ENCODE assay signal across 2 cellular contexts in genomic region chr2:11877764-11878163, GRCh38.
A peak's percentile ranks its signal among the peaks of the same experiment; 100 is the strongest.
TF ChIP-seq lines count a peak whose summit lies in the region.

No MANE protein-coding gene starts in this region.

TF ChIP-seq in A549, 52 proteins besides CTCF, POLR2A, EP300 and RAD21:
- TF ChIP-seq SMC3 (IDR thresholded peaks at IDR 0.05) (no peak), SREBF2 (IDR thresholded peaks at IDR 0.05) (no peak), ZFP36 (IDR thresholded peaks at IDR 0.05; ENCODE audit: borderline replicate concordance, partially characterized antibody) (no peak), FOXS1 (CRISPR knock-in tag; IDR thresholded peaks at IDR 0.05) (no peak), HOXB13 (CRISPR knock-in tag; IDR thresholded peaks at IDR 0.05; ENCODE audit: low read depth) (no peak), MAFK (IDR thresholded peaks at IDR 0.05; ENCODE audit: partially characterized antibody) (peak; percentile 66), HDAC2 (IDR thresholded peaks at IDR 0.05) (no peak), ZNF302 (CRISPR knock-in tag; IDR thresholded peaks at IDR 0.05) (no peak)

TF ChIP-seq in K562, 482 proteins besides CTCF, POLR2A, EP300 and RAD21:
- TF ChIP-seq ZBTB43 (CRISPR knock-in tag; IDR thresholded peaks at IDR 0.05), result no peak
- no peak for TF ChIP-seq BACH1 (tag; IDR thresholded peaks at IDR 0.05)
- no peak for TF ChIP-seq NUFIP1 (IDR thresholded peaks at IDR 0.05; ENCODE audit: partially characterized antibody)
- no peak for TF ChIP-seq ZNF518B (CRISPR knock-in tag; IDR thresholded peaks at IDR 0.05)
- TF ChIP-seq NCOA2 (IDR thresholded peaks at IDR 0.05; ENCODE audit: partially characterized antibody in 2 of 2), result no peak
- no peak for TF ChIP-seq CEBPB (tag; IDR thresholded peaks at IDR 0.05)
- TF ChIP-seq NFRKB (IDR thresholded peaks at IDR 0.05; ENCODE audit: low read depth), result no peak
- peak; percentile 53 for TF ChIP-seq C11orf30 (IDR thresholded peaks at IDR 0.05; ENCODE audit: low read depth)
- TF ChIP-seq CREM (IDR thresholded peaks at IDR 0.05; ENCODE audit: low read depth), result no peak
- TF ChIP-seq MAFK (IDR thresholded peaks at IDR 0.05; ENCODE audit: low read length), result peak; percentile 49; the same call in 1 of the 2 replicates
- TF ChIP-seq SP2 (IDR thresholded peaks at IDR 0.05; ENCODE audit: extremely low read depth, low read depth, low read length, poor library complexity, severe bottlenecking), result no peak
- TF ChIP-seq POLR3G (IDR thresholded peaks at IDR 0.05; ENCODE audit: extremely low read depth, insufficient read length, insufficient replicate concordance), result no peak
- no peak for TF ChIP-seq GABPA (tag; conservative IDR thresholded peaks at IDR 0.05; ENCODE audit: low read depth)
- TF ChIP-seq GMEB1 (CRISPR knock-in tag; IDR thresholded peaks at IDR 0.05), result no peak
- TF ChIP-seq MAFG (tag; conservative IDR thresholded peaks at IDR 0.05), result peak; percentile 47; the same call in 1 of the 2 replicates
- no peak for TF ChIP-seq ILF3 (IDR thresholded peaks at IDR 0.05; ENCODE audit: borderline replicate concordance)
- TF ChIP-seq ARID3A (IDR thresholded peaks at IDR 0.05; ENCODE audit: borderline replicate concordance, low read depth, low read length), result no peak
- TF ChIP-seq CSDE1 (IDR thresholded peaks at IDR 0.05), result no peak
- TF ChIP-seq SMARCA4 (IDR thresholded peaks at IDR 0.05), result no peak
- no peak for TF ChIP-seq HCFC1 (IDR thresholded peaks at IDR 0.05; ENCODE audit: low read depth, low read length)
- TF ChIP-seq REST (CRISPR knock-in tag; IDR thresholded peaks at IDR 0.05; ENCODE audit: low read depth), result no peak
- TF ChIP-seq ETV1 (tag; conservative IDR thresholded peaks at IDR 0.05; ENCODE audit: low read depth), result no peak
- no peak for TF ChIP-seq HOXB6 (CRISPR knock-in tag; IDR thresholded peaks at IDR 0.05; ENCODE audit: borderline replicate concordance)
- no peak for TF ChIP-seq PHF21A (IDR thresholded peaks at IDR 0.05; ENCODE audit: borderline replicate concordance, low read depth)
- no peak for TF ChIP-seq BDP1 (IDR thresholded peaks at IDR 0.05; ENCODE audit: insufficient read depth, insufficient read length)
- no peak for TF ChIP-seq ZBTB26 (CRISPR knock-in tag; IDR thresholded peaks at IDR 0.05)
- TF ChIP-seq HDAC8 (tag; IDR thresholded peaks at IDR 0.05), result no peak
- TF ChIP-seq TSC22D4 (tag; IDR thresholded peaks at IDR 0.05), result no peak
- TF ChIP-seq SPI1 (IDR thresholded peaks at IDR 0.05; ENCODE audit: borderline replicate concordance, low read depth, low read length), result no peak
- TF ChIP-seq YBX1 (IDR thresholded peaks at IDR 0.05), result no peak
- TF ChIP-seq ZBTB1 (CRISPR knock-in tag; IDR thresholded peaks at IDR 0.05; ENCODE audit: borderline replicate concordance, low read depth), result no peak
- TF ChIP-seq FOXK1 (CRISPR knock-in tag; IDR thresholded peaks at IDR 0.05; ENCODE audit: borderline replicate concordance), result no peak
- TF ChIP-seq PHB2 (IDR thresholded peaks at IDR 0.05; ENCODE audit: low read depth), result no peak
- TF ChIP-seq ZNF316 (IDR thresholded peaks at IDR 0.05), result peak; percentile 73
- no peak for TF ChIP-seq NCOA1 (IDR thresholded peaks at IDR 0.05; ENCODE audit: low read depth)
- no peak for TF ChIP-seq ZNF311 (CRISPR knock-in tag; IDR thresholded peaks at IDR 0.05)
- no peak for TF ChIP-seq ZNF740 (CRISPR knock-in tag; IDR thresholded peaks at IDR 0.05)
- TF ChIP-seq ZNF740 (tag; IDR thresholded peaks at IDR 0.05), result no peak
- TF ChIP-seq NCOA6 (IDR thresholded peaks at IDR 0.05), result no peak
- TF ChIP-seq NONO (IDR thresholded peaks at IDR 0.05; ENCODE audit: low read depth in 2 of 2, low read length in 1 of 2), result no peak
- TF ChIP-seq MAFF (IDR thresholded peaks at IDR 0.05; ENCODE audit: low read length), result 0 out of 2 replicates have a peak, but pooled peaks have one; percentile 37
TF ChIP-seq in K562: peak in this region for 5.
